ENCODE assay signal across 12 cellular contexts in genomic region chr6:167501831-167502385, GRCh38.
DNase-seq lines count a peak whose midpoint lies in the region; ATAC-seq and TF ChIP-seq lines count a peak whose summit lies in the region.
"Had no signal": no experiment of that assay in that cellular context is flagged by ENCODE, and none has a peak within 500 bp of the region (broad histone marks: within the 10 kb centered on the region; RNA-seq: fewer than 3 reads in every experiment).

No MANE protein-coding gene starts in this region.

- no peak overlapping the region for H3K4me3 ChIP-seq in body of pancreas

- H3K27me3 Mint-ChIP-seq in activated T-cell treated with anti-CD3 and anti-CD28 coated beads, Interleukin-2, amount 50 U/mL, for 72 hours (ENCODE audit: low read depth): no peaks in the 10 kb centered on the region

- no peaks in the 10 kb centered on the region for H3K27me3 ChIP-seq in body of pancreas

- peaks cover 8% of the 10 kb centered on the region for H3K4me1 ChIP-seq in body of pancreas

- no peaks in the 10 kb centered on the region for H3K9me3 Mint-ChIP-seq in activated T-cell treated with anti-CD3 and anti-CD28 coated beads, Interleukin-2, amount 50 U/mL, for 72 hours
- H3K9me3 Mint-ChIP-seq: activated T-helper 2 cell treated with anti-CD3 and anti-CD28 coated beads, Interferon-gamma antibody, Interleukin-2, Interleukin-4, amounts not matched to agents 10 μg/mL and 5 μg/mL and 100 μg/mL, durations not matched to agents 14 hours and 24 hours and 36 hours had no signal

- intact Hi-C loops in body of pancreas (cut with DNase I): loop anchor here (10.0 kb wide), 1 partner anchor 393 kb away; no protein-coding TSS in a partner anchor

- H3K4me1 Mint-ChIP-seq in activated T-cell treated with anti-CD3 and anti-CD28 coated beads, Interleukin-2, amount 50 U/mL, for 72 hours (ENCODE audit: low read depth): no peaks in the 10 kb centered on the region

- ATAC-seq in body of pancreas (peak; percentile 92), GM21717 (IDR thresholded peaks at IDR 0.05; ENCODE audit: unreplicated experiment) (no peak)
- no peak for ATAC-seq in activated T-cell treated with anti-CD3 and anti-CD28 coated beads, Interleukin-2, amount 50 U/mL, for 72 hours (replicated peaks in 1 of 2)
- ATAC-seq: T-helper 17 cell had no signal

- TF ChIP-seq CTCF in body of pancreas (IDR thresholded peaks at IDR 0.05): peak; percentile 51 to 91 (median 84)

- in situ Hi-C loops in KBM-7 (cut with MboI; ENCODE audit: low pct_unique_long_range_greater_than_20kb, low sequenced_read_pairs): no loop called here

- no peak overlapping the region for H3K27ac ChIP-seq in body of pancreas

- H3K27ac Mint-ChIP-seq in activated T-cell treated with anti-CD3 and anti-CD28 coated beads, Interleukin-2, amount 50 U/mL, for 72 hours: no peak overlapping the region
- H3K27ac Mint-ChIP-seq: activated T-helper 2 cell treated with anti-CD3 and anti-CD28 coated beads, Interferon-gamma antibody, Interleukin-2, Interleukin-4, amounts not matched to agents 10 μg/mL and 5 μg/mL and 100 μg/mL, durations not matched to agents 14 hours and 24 hours and 36 hours; T-helper 17 cell had no signal

- no peak overlapping the region for H3K4me3 Mint-ChIP-seq in activated T-cell treated with anti-CD3 and anti-CD28 coated beads, Interleukin-2, amount 50 U/mL, for 72 hours
- H3K4me3 Mint-ChIP-seq: T-helper 17 cell had no signal

- no peak for TF ChIP-seq POLR2A in body of pancreas (IDR thresholded peaks at IDR 0.05)

- H3K9me3 ChIP-seq in body of pancreas: no peaks in the 10 kb centered on the region

- H3K36me3 ChIP-seq in body of pancreas (replicated peaks in 1 of 2; ENCODE audit: insufficient read depth in 1 of 2, low read depth in 2 of 2): no peaks in the 10 kb centered on the region

- no peaks in the 10 kb centered on the region for H3K36me3 Mint-ChIP-seq in activated T-cell treated with anti-CD3 and anti-CD28 coated beads, Interleukin-2, amount 50 U/mL, for 72 hours (ENCODE audit: insufficient read depth in 2 of 2)

- peak; percentile 32 for DNase-seq in Daoy (ENCODE audit: low read depth)
- peak; percentile 25 for DNase-seq in KBM-7
- peak; percentile 73 to 83 (median 79) for DNase-seq in body of pancreas
- peak; percentile 69 for DNase-seq in mucosa of gallbladder (ENCODE audit: low spot score)
- DNase-seq in activated T-cell treated with anti-CD3 and anti-CD28 coated beads, Interleukin-2, amount 50 U/mL, for 72 hours: no peak
- DNase-seq in GM03348 (ENCODE audit: low spot score): no peak
- DNase-seq: erythroblast; IMR-90; stimulated activated CD4-positive, alpha-beta T cell treated with anti-CD3 and anti-CD28 coated beads, Interleukin-4, amount 100 ng/mL, for 4 hours; T-helper 17 cell had no signal

- WGBS in body of pancreas, 2 donors: 26 to 31% methylated on average over 18 to 19 of the region's 19 CpGs

Comparison
In these comparisons a context has a peak if more than half of its experiments do, and no peak if none do; other contexts are left out.
1. DNase-seq: peak in Daoy (single experiment), KBM-7 (single experiment), body of pancreas (4 of 4) and mucosa of gallbladder (single experiment); none in activated T-cell treated with anti-CD3 and anti-CD28 coated beads, Interleukin-2, amount 50 U/mL, for 72 hours (0 of 2) and GM03348 (single experiment).